Comparison of ENCODE assay signal across 1 cellular context in the genomic region with DNA sequence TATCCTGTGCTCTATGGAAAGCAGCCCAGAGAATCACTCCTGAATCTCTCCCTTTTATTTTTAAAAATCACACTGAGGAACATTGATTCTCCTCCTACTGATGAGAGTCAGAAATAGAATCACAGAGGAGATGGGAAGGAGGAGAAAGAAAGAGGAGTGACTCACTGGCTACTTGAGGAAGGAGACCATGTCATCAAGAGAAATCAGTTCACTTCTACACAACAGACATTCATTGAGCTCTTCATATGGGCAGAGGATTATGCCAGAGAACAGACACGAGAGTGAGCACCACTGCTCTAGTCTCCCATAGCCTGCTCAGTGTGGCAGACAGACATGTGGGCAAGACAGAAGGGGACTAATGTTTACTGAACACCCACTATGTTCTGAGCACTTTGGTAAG.
TF ChIP-seq lines count a peak whose summit lies in the region.

No MANE protein-coding gene starts in this region.

TF ChIP-seq in IMR-90, 13 proteins besides CTCF, POLR2A, EP300 and RAD21:
- TF ChIP-seq CEBPB (IDR thresholded peaks at IDR 0.05; ENCODE audit: low read depth, low read length): no peak
- TF ChIP-seq RFX5 (IDR thresholded peaks at IDR 0.05; ENCODE audit: low read depth, low read length): no peak
- no peak for TF ChIP-seq BHLHE40 (IDR thresholded peaks at IDR 0.05; ENCODE audit: low read depth, low read length)
- TF ChIP-seq CHD1 (IDR thresholded peaks at IDR 0.05; ENCODE audit: low read depth, low read length): no peak
- TF ChIP-seq FOS (IDR thresholded peaks at IDR 0.05; ENCODE audit: low read depth, low read length): no peak
- TF ChIP-seq NFE2L2 (IDR thresholded peaks at IDR 0.05; ENCODE audit: low read depth, low read length): no peak
- TF ChIP-seq MAZ (IDR thresholded peaks at IDR 0.05; ENCODE audit: borderline replicate concordance, low read depth, low read length): no peak
- TF ChIP-seq SMC3 (IDR thresholded peaks at IDR 0.05; ENCODE audit: low read depth, low read length): no peak
